Comparison of ENCODE assay signal across 28 cellular contexts in genomic region chr19:6586056-6586455, GRCh38. TPM values are rescaled to one million over a fixed set of nuclear protein-coding genes. Genes with fewer than 3 reads are reported as not detected.
DNase-seq lines count a peak whose midpoint lies in the region; TF ChIP-seq lines count a peak whose summit lies in the region.
"Had no signal": no experiment of that assay in that cellular context is flagged by ENCODE, and none has a peak within 500 bp of the region (broad histone marks: within the 10 kb centered on the region; RNA-seq: fewer than 3 reads in every experiment).

No MANE protein-coding gene starts in this region.

- H3K4me3 Mint-ChIP-seq in T-helper 2 cell treated with Interferon-gamma antibody and Interleukin-4, amounts not matched to agents 5 μg/mL and 100 μg/mL, for 36 hours, result peak overlapping the region; percentile 30
- H3K4me3 Mint-ChIP-seq in activated T-helper 2 cell treated with anti-CD3 and anti-CD28 coated beads, Interferon-gamma antibody, Interleukin-2, Interleukin-4, amounts not matched to agents 10 μg/mL and 5 μg/mL and 100 μg/mL, durations not matched to agents 14 hours and 24 hours and 36 hours (ENCODE audit: low read depth), result peak overlapping the region; percentile 26
- H3K4me3 Mint-ChIP-seq in MCF 10A (ENCODE audit: unreplicated experiment), result no peak overlapping the region

- no peaks in the 10 kb centered on the region for H3K36me3 ChIP-seq in H7 (replicated peaks; ENCODE audit: control insufficient read depth, insufficient read depth, low read length)
- H3K36me3 ChIP-seq: uterus had no signal

- H3K27me3 Mint-ChIP-seq in T-helper 2 cell treated with Interferon-gamma antibody and Interleukin-4, amounts not matched to agents 5 μg/mL and 100 μg/mL, for 36 hours (ENCODE audit: low read depth), result peaks cover 37% of the 10 kb centered on the region
- peaks cover 31% of the 10 kb centered on the region for H3K27me3 Mint-ChIP-seq in activated T-helper 2 cell treated with anti-CD3 and anti-CD28 coated beads, Interferon-gamma antibody, Interleukin-2, Interleukin-4, amounts not matched to agents 10 μg/mL and 5 μg/mL and 100 μg/mL, durations not matched to agents 14 hours and 24 hours and 36 hours (ENCODE audit: low read depth)
- H3K27me3 Mint-ChIP-seq in MCF 10A (ENCODE audit: insufficient read depth, unreplicated experiment), result no peaks in the 10 kb centered on the region

- H3K36me3 Mint-ChIP-seq in T-helper 2 cell treated with Interferon-gamma antibody and Interleukin-4, amounts not matched to agents 5 μg/mL and 100 μg/mL, for 36 hours (ENCODE audit: low read depth), result peaks cover 32% of the 10 kb centered on the region
- H3K36me3 Mint-ChIP-seq in activated T-helper 2 cell treated with anti-CD3 and anti-CD28 coated beads, Interferon-gamma antibody, Interleukin-2, Interleukin-4, amounts not matched to agents 10 μg/mL and 5 μg/mL and 100 μg/mL, durations not matched to agents 14 hours and 24 hours and 36 hours (ENCODE audit: low read depth), result peaks cover 66% of the 10 kb centered on the region
- H3K36me3 Mint-ChIP-seq in MCF 10A (ENCODE audit: insufficient read depth, unreplicated experiment), result peaks cover 28% of the 10 kb centered on the region

- no peak overlapping the region for H3K27ac Mint-ChIP-seq in T-helper 2 cell treated with Interferon-gamma antibody and Interleukin-4, amounts not matched to agents 5 μg/mL and 100 μg/mL, for 36 hours
- H3K27ac Mint-ChIP-seq in activated T-helper 2 cell treated with anti-CD3 and anti-CD28 coated beads, Interferon-gamma antibody, Interleukin-2, Interleukin-4, amounts not matched to agents 10 μg/mL and 5 μg/mL and 100 μg/mL, durations not matched to agents 14 hours and 24 hours and 36 hours, result no peak overlapping the region
- H3K27ac Mint-ChIP-seq in MCF 10A (ENCODE audit: low read depth, unreplicated experiment), result no peak overlapping the region
- H3K27ac Mint-ChIP-seq: activated naive CD8-positive, alpha-beta T cell; CD4-positive, alpha-beta T cell; nephron progenitor cell had no signal

- intact Hi-C loops in activated T-helper 2 cell treated with anti-CD3 and anti-CD28 coated beads, Interferon-gamma antibody, Interleukin-2, Interleukin-4, amounts not matched to agents 10 μg/mL and 5 μg/mL and 100 μg/mL, durations not matched to agents 14 hours and 24 hours and 36 hours (cut with micrococcal nuclease), result no loop called here
- intact Hi-C loops in posterior vena cava (cut with DNase I), result no loop called here
- intact Hi-C loops in MCF 10A (cut with micrococcal nuclease), result no loop called here

- in situ Hi-C loops in GM13976 (cut with MboI; ENCODE audit: low sequenced_read_pairs, unreplicated experiment), result no loop called here

- no peak for TF ChIP-seq CTCF in MCF 10A (IDR thresholded peaks at IDR 0.05; ENCODE audit: unreplicated experiment)
- TF ChIP-seq CTCF in GM13976 (IDR thresholded peaks at IDR 0.05; ENCODE audit: borderline replicate concordance, control extremely low read depth, extremely low read depth, insufficient read depth, missing control alignments), result no peak

- CTCF ChIA-PET in MCF 10A (lab: Yijun Ruan, JAX), result interaction anchor here (0.6 kb wide), 1 partner anchor 793 kb away, joined by 6 read pairs; no protein-coding TSS in a partner anchor

- H3K4me1 Mint-ChIP-seq in T-helper 2 cell treated with Interferon-gamma antibody and Interleukin-4, amounts not matched to agents 5 μg/mL and 100 μg/mL, for 36 hours (ENCODE audit: low read depth), result peaks cover 41% of the 10 kb centered on the region
- peaks cover 39% of the 10 kb centered on the region for H3K4me1 Mint-ChIP-seq in activated T-helper 2 cell treated with anti-CD3 and anti-CD28 coated beads, Interferon-gamma antibody, Interleukin-2, Interleukin-4, amounts not matched to agents 10 μg/mL and 5 μg/mL and 100 μg/mL, durations not matched to agents 14 hours and 24 hours and 36 hours (ENCODE audit: low read depth)
- H3K4me1 Mint-ChIP-seq in MCF 10A (ENCODE audit: insufficient read depth, unreplicated experiment), result peaks cover 47% of the 10 kb centered on the region

- H3K9me3 Mint-ChIP-seq in T-helper 2 cell treated with Interferon-gamma antibody and Interleukin-4, amounts not matched to agents 5 μg/mL and 100 μg/mL, for 36 hours, result no peaks in the 10 kb centered on the region
- H3K9me3 Mint-ChIP-seq in activated T-helper 2 cell treated with anti-CD3 and anti-CD28 coated beads, Interferon-gamma antibody, Interleukin-2, Interleukin-4, amounts not matched to agents 10 μg/mL and 5 μg/mL and 100 μg/mL, durations not matched to agents 14 hours and 24 hours and 36 hours, result no peaks in the 10 kb centered on the region
- no peaks in the 10 kb centered on the region for H3K9me3 Mint-ChIP-seq in MCF 10A (ENCODE audit: unreplicated experiment)
- H3K9me3 Mint-ChIP-seq: activated CD4-positive, alpha-beta memory T cell treated with anti-CD3 and anti-CD28 coated beads, Interleukin-2, amount 10 ng/mL, durations not matched to agents 7 days and 5 days; CD4-positive, alpha-beta T cell had no signal

- BruUV-seq in MCF 10A (replicated peaks; lab: Mats Ljungman, UMichigan), result no TSS peak

- no peak for DNase-seq in T-helper 2 cell treated with Interferon-gamma antibody and Interleukin-4, amounts not matched to agents 5 μg/mL and 100 μg/mL, for 36 hours (ENCODE audit: low spot score)
- DNase-seq in T-helper 2 cell (no peak), H7 (peak; percentile 39), posterior vena cava (ENCODE audit: low spot score) (peak; percentile 36), NCI-H748 treated with DMSO at 0.1 percent for 48 hours (lab: John Stamatoyannopoulos, UW) (no peak), MCF 10A (ENCODE audit: unreplicated experiment) (no peak), GM13976 (ENCODE audit: low spot score) (no peak)
- no peak for DNase-seq in activated T-helper 2 cell treated with anti-CD3 and anti-CD28 coated beads, Interferon-gamma antibody, Interleukin-2, Interleukin-4, amounts not matched to agents 10 μg/mL and 5 μg/mL and 100 μg/mL, durations not matched to agents 14 hours and 24 hours and 36 hours (ENCODE audit: low spot score)
- DNase-seq: 8988T; activated CD4-positive, alpha-beta memory T cell treated with anti-CD3 and anti-CD28 coated beads, Interleukin-2, amount 10 ng/mL, durations not matched to agents 7 days and 5 days; activated CD4-positive, CD25-positive, alpha-beta regulatory T cell; activated CD8-positive, alpha-beta memory T cell treated with anti-CD3 and anti-CD28 coated beads, Interleukin-2, amount 50 U/mL, for 4 hours; aorta; CD4-positive, alpha-beta T cell; NCI-H1417; NCI-H2029 treated with DMSO at 0.1 percent for 48 hours; NCI-H2227 treated with DMSO at 0.1 percent for 48 hours; NCI-H526; nephron progenitor cell; retina; SHP77 treated with DMSO at 0.1 percent for 48 hours; stimulated activated naive CD4-positive, alpha-beta T cell treated with Interleukin-2 at 50 U/mL for 16 hours; uterus had no signal

- H3K4me3 ChIP-seq in H7 (ENCODE audit: insufficient read depth, low read depth, low read length), result no peak overlapping the region
- H3K4me3 ChIP-seq: lung, uterus had no signal

- H3K27me3 ChIP-seq in H7 (ENCODE audit: control insufficient read depth, insufficient read depth, low read length), result peaks cover 59% of the 10 kb centered on the region

- POLR2A ChIA-PET in MCF 10A (lab: Yijun Ruan, JAX), result interaction anchor here (0.5 to 2.3 kb wide), 2 partner anchors 8 to 237 kb away, joined by 3 to 5 read pairs; no protein-coding TSS in a partner anchor

RNA-seq across cellular contexts. Expression of gene CD70, which starts 4.9 kb away (rescaled TPM):
- total RNA-seq in H7 (2014; rRNA removed; shearing (Covaris generic)), result 3.6 TPM in 1 of 2 replicates, not detected in the other
- total RNA-seq in activated T-helper 2 cell treated with anti-CD3 and anti-CD28 coated beads, Interferon-gamma antibody, Interleukin-2, Interleukin-4, amounts not matched to agents 10 μg/mL and 5 μg/mL and 100 μg/mL, durations not matched to agents 14 hours and 24 hours and 36 hours, result 85.5 and 88.7 TPM in 2 replicates
- under 1 TPM in 1 of 2 donors, not detected in 1; 0.46 TPM for total RNA-seq in posterior vena cava
- total RNA-seq in MCF 10A (2022), result 13.4 and 14.7 TPM in 2 replicates
- total RNA-seq: CD4-positive, alpha-beta T cell; endothelial cell of umbilical vein; frontal cortex; temporal lobe had no signal

RNA-seq across cellular contexts. Expression of gene TNFSF9, which starts 55.2 kb away (rescaled TPM):
- 1.3 and 2.6 TPM in 2 replicates for total RNA-seq in H7 (2014; rRNA removed; shearing (Covaris generic))
- 6.9 and 7.4 TPM in 2 replicates for total RNA-seq in activated T-helper 2 cell treated with anti-CD3 and anti-CD28 coated beads, Interferon-gamma antibody, Interleukin-2, Interleukin-4, amounts not matched to agents 10 μg/mL and 5 μg/mL and 100 μg/mL, durations not matched to agents 14 hours and 24 hours and 36 hours
- total RNA-seq in posterior vena cava, result under 1 TPM; 0.42 to 0.67 TPM
- 6.2 and 6.9 TPM in 2 replicates for total RNA-seq in MCF 10A (2022)

Comparison
In these comparisons a context has a peak if more than half of its experiments do, and no peak if none do; other contexts are left out.
1. DNase-seq: peak in H7 (single experiment) and posterior vena cava (single experiment); none in T-helper 2 cell treated with Interferon-gamma antibody and Interleukin-4, amounts not matched to agents 5 μg/mL and 100 μg/mL, for 36 hours (single experiment), T-helper 2 cell (0 of 5), activated T-helper 2 cell treated with anti-CD3 and anti-CD28 coated beads, Interferon-gamma antibody, Interleukin-2, Interleukin-4, amounts not matched to agents 10 μg/mL and 5 μg/mL and 100 μg/mL, durations not matched to agents 14 hours and 24 hours and 36 hours (single experiment), NCI-H748 treated with DMSO at 0.1 percent for 48 hours (single experiment), MCF 10A (single experiment) and GM13976 (single experiment).